20 cellular contexts compared by ENCODE assay signal in the genomic region with DNA sequence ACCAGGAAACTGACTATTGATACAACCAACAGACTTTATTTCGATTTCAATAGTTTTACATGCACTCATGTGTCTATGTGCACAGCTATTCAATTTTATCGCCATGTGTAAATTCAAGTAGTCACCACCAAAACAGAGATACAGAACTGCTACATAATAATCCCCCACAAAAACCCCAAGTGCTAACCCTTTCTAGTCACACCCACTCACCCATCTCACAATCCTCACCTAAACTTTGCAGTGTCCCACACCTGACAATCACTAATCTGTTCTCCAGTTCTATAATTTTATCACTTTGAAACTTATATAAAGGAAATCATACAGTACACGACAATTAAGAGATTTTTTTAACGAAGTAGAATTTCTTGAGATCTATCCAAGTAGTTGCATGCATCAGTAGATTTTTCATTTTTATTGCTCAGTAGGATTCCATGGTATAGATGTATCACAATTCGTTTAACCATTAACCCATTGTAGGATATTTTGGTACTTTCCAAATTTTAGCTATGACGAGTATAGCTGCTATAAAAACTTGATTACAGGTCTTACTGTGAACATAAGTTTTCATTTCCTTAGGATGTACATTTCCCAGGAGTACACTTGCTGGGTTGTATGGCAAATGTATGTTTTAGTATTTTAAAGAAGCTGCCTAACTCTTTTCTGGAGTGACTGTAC.
DNase-seq lines count a peak whose midpoint lies in the region; ATAC-seq, FAIRE-seq and TF ChIP-seq lines count a peak whose summit lies in the region.
"Had no signal": no experiment of that assay in that cellular context is flagged by ENCODE, and none has a peak within 500 bp of the region (broad histone marks: within the 10 kb centered on the region; RNA-seq: fewer than 3 reads in every experiment).

No MANE protein-coding gene starts in this region.

- no peak for TF ChIP-seq RAD21 in A549 (conservative IDR thresholded peaks at IDR 0.05 in 1 of 2, IDR thresholded peaks at IDR 0.05 in 1 of 2)

- CTCF ChIA-PET in A549 (lab: Yijun Ruan, JAX): no interaction called here

- no peak overlapping the region for H3K9ac ChIP-seq in astrocyte (ENCODE audit: low read length)
- H3K9ac ChIP-seq: KMS-11 had no signal

- POLR2A ChIA-PET in A549 (lab: Yijun Ruan, JAX): no interaction called here
- POLR2A ChIA-PET in naive thymus-derived CD8-positive, alpha-beta T cell (lab: Charles Lee): no interaction called here

- ATAC-seq in A549 (no peak), HG02759 (IDR thresholded peaks at IDR 0.05; ENCODE audit: unreplicated experiment) (peak; percentile 72), right lobe of liver (no peak)
- no peak for ATAC-seq in naive thymus-derived CD8-positive, alpha-beta T cell
- ATAC-seq: Panc1, Right ventricle myocardium inferior had no signal

- H3K36me3 ChIP-seq in astrocyte (ENCODE audit: insufficient read depth, low read length) (no peaks in the 10 kb centered on the region), right lobe of liver (no peaks in the 10 kb centered on the region)
- H3K36me3 ChIP-seq: HAP-1 had no signal

- TF ChIP-seq CTCF in A549 (IDR thresholded peaks at IDR 0.05) (no peak), astrocyte (IDR thresholded peaks at IDR 0.05; ENCODE audit: insufficient read depth, low read depth, low read length) (no peak), right lobe of liver (IDR thresholded peaks at IDR 0.05) (no peak)

- H2AFZ ChIP-seq in astrocyte (ENCODE audit: low read depth, low read length): no peak overlapping the region

- no peaks in the 10 kb centered on the region for H3K79me2 ChIP-seq in astrocyte (ENCODE audit: insufficient read depth, low read length)

- H3K4me3 Mint-ChIP-seq in astrocyte (ENCODE audit: unreplicated experiment): no peak overlapping the region
- H3K4me3 Mint-ChIP-seq in naive thymus-derived CD8-positive, alpha-beta T cell: no peak overlapping the region
- H3K4me3 Mint-ChIP-seq: CD14-positive monocyte had no signal

- no peaks in the 10 kb centered on the region for H3K27me3 Mint-ChIP-seq in astrocyte (ENCODE audit: low read depth, unreplicated experiment)
- H3K27me3 Mint-ChIP-seq in naive thymus-derived CD8-positive, alpha-beta T cell: no peaks in the 10 kb centered on the region

- H3K27me3 ChIP-seq in astrocyte (ENCODE audit: insufficient read depth, low read length) (no peaks in the 10 kb centered on the region), right lobe of liver (no peaks in the 10 kb centered on the region)

- no peak for TF ChIP-seq EP300 in A549 (IDR thresholded peaks at IDR 0.05)

- H3K4me1 Mint-ChIP-seq in astrocyte (ENCODE audit: low read depth, unreplicated experiment): peaks cover 4% of the 10 kb centered on the region
- H3K4me1 Mint-ChIP-seq in naive thymus-derived CD8-positive, alpha-beta T cell: peaks cover 5 to 30% (median 18%) of the 10 kb centered on the region in 4 donors
- H3K4me1 Mint-ChIP-seq: CD14-positive monocyte had no signal

- no peak for DNase-seq in A549 (ENCODE audit: low read depth in 1 of 2, low spot score in 1 of 2)
- DNase-seq in GM18507 (ENCODE audit: extremely low spot score, insufficient read length, low read depth): no peak
- no peak for DNase-seq in astrocyte (ENCODE audit: low read depth)
- DNase-seq in right lobe of liver: no peak
- DNase-seq in naive thymus-derived CD8-positive, alpha-beta T cell: no peak
- DNase-seq in NAMALWA (ENCODE audit: low spot score): no peak
- DNase-seq in GM03348 (ENCODE audit: low spot score): no peak
- DNase-seq: DMS79 treated with DMSO at 0.1 percent for 48 hours, GDM1, NCI-H1092 treated with DMSO at 0.1 percent for 48 hours, NCI-H1694, T-helper 1 cell had no signal

- H3K4me3 ChIP-seq in A549 (no peak overlapping the region), astrocyte (ENCODE audit: insufficient read depth, low read depth, low read length) (no peak overlapping the region), right lobe of liver (no peak overlapping the region)
- H3K4me3 ChIP-seq: HAP-1, SK-N-MC had no signal

- no peak overlapping the region for H3K27ac Mint-ChIP-seq in astrocyte (ENCODE audit: unreplicated experiment)
- peak overlapping the region in 2 of 10 donors; percentile 22 to 48 for H3K27ac Mint-ChIP-seq in naive thymus-derived CD8-positive, alpha-beta T cell
- H3K27ac Mint-ChIP-seq: CD14-positive monocyte had no signal

- TF ChIP-seq POLR2A in A549 (IDR thresholded peaks at IDR 0.05; ENCODE audit: low read length) (no peak), right lobe of liver (IDR thresholded peaks at IDR 0.05) (no peak)

- no peaks in the 10 kb centered on the region for H4K20me1 ChIP-seq in astrocyte (ENCODE audit: insufficient read depth, low read length)

- H3K27ac ChIP-seq in A549: no peak overlapping the region
- no peak overlapping the region for H3K27ac ChIP-seq in astrocyte (ENCODE audit: low read depth, low read length)
- no peak overlapping the region for H3K27ac ChIP-seq in right lobe of liver
- H3K27ac ChIP-seq: KMS-11, SK-N-MC had no signal

- FAIRE-seq in A549 (lab: Jason Lieb, UNC) (peak; percentile 28), GM18507 (lab: Jason Lieb, UNC) (peak; percentile 75), astrocyte (lab: Jason Lieb, UNC) (peak; percentile 94)
- FAIRE-seq: D721Med had no signal

- 73% methylated on average over 6 of the region's 6 CpGs for whole genome bisulfite sequencing in A549 (ENCODE audit: missing lambda C conversion rate)
- WGBS in right lobe of liver (ENCODE audit: insufficient coverage, low coverage, low lambda C conversion rate, missing lambda C conversion rate): 39% methylated on average over 6 of the region's 6 CpGs

- H3K9me3 ChIP-seq in A549: no peaks in the 10 kb centered on the region; the same call in 2 of the 3 replicates
- no peaks in the 10 kb centered on the region for H3K9me3 ChIP-seq in astrocyte (ENCODE audit: insufficient read depth, low read depth, low read length)
- H3K9me3 ChIP-seq in right lobe of liver: no peaks in the 10 kb centered on the region
- H3K9me3 ChIP-seq: HAP-1 had no signal

- no peaks in the 10 kb centered on the region for H3K36me3 Mint-ChIP-seq in astrocyte (ENCODE audit: low read depth, unreplicated experiment)
- H3K36me3 Mint-ChIP-seq in naive thymus-derived CD8-positive, alpha-beta T cell: peaks cover 7 to 33% (median 28%) of the 10 kb centered on the region in 3 donors
- H3K36me3 Mint-ChIP-seq: CD14-positive monocyte had no signal

- intact Hi-C loops in right lobe of liver (cut with DNase I): no loop called here

- H3K9me3 Mint-ChIP-seq in astrocyte (ENCODE audit: unreplicated experiment): no peaks in the 10 kb centered on the region
- H3K9me3 Mint-ChIP-seq in naive thymus-derived CD8-positive, alpha-beta T cell: peaks cover 0 to 30% (median 2%) of the 10 kb centered on the region in 9 donors

- H3K4me2 ChIP-seq in A549: no peak overlapping the region
- H3K4me2 ChIP-seq in astrocyte (ENCODE audit: low read length): no peak overlapping the region
- H3K4me2 ChIP-seq: KMS-11 had no signal

- peaks cover 9% of the 10 kb centered on the region; the same call in 2 of the 3 replicates for H3K4me1 ChIP-seq in A549
- H3K4me1 ChIP-seq in astrocyte (ENCODE audit: insufficient read depth, low read length): no peaks in the 10 kb centered on the region
- no peaks in the 10 kb centered on the region for H3K4me1 ChIP-seq in right lobe of liver
- H3K4me1 ChIP-seq: HAP-1 had no signal

TF ChIP-seq in A549, 52 proteins besides CTCF, POLR2A, EP300 and RAD21:
- TF ChIP-seq RNF2 (IDR thresholded peaks at IDR 0.05; ENCODE audit: borderline replicate concordance, low read depth): no peak
- TF ChIP-seq ZC3H11A (IDR thresholded peaks at IDR 0.05): no peak
- TF ChIP-seq JUN (IDR thresholded peaks at IDR 0.05): no peak
- no peak for TF ChIP-seq KDM5A (IDR thresholded peaks at IDR 0.05)
- no peak for TF ChIP-seq CBX8 (IDR thresholded peaks at IDR 0.05)
- TF ChIP-seq PHF8 (IDR thresholded peaks at IDR 0.05; ENCODE audit: borderline replicate concordance, low read depth): no peak
- TF ChIP-seq CHD4 (IDR thresholded peaks at IDR 0.05; ENCODE audit: borderline replicate concordance): no peak
- TF ChIP-seq TP53 (CRISPR knock-in tag; IDR thresholded peaks at IDR 0.05): no peak
- no peak for TF ChIP-seq POLR2AphosphoS2 (conservative IDR thresholded peaks at IDR 0.05; ENCODE audit: low read length)
- TF ChIP-seq HOXB5 (CRISPR knock-in tag; IDR thresholded peaks at IDR 0.05): no peak
- TF ChIP-seq MYC (IDR thresholded peaks at IDR 0.05; ENCODE audit: borderline replicate concordance, low read length): no peak
- TF ChIP-seq ZFP36 (IDR thresholded peaks at IDR 0.05; ENCODE audit: borderline replicate concordance, partially characterized antibody): no peak
- TF ChIP-seq, protein P1, sequence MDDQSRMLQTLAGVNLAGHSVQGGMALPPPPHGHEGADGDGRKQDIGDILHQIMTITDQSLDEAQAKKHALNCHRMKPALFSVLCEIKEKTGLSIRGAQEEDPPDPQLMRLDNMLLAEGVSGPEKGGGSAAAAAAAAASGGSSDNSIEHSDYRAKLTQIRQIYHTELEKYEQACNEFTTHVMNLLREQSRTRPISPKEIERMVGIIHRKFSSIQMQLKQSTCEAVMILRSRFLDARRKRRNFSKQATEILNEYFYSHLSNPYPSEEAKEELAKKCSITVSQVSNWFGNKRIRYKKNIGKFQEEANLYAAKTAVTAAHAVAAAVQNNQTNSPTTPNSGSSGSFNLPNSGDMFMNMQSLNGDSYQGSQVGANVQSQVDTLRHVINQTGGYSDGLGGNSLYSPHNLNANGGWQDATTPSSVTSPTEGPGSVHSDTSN (IDR thresholded peaks at IDR 0.05): no peak
- TF ChIP-seq RARB (CRISPR knock-in tag; IDR thresholded peaks at IDR 0.05): no peak
- TF ChIP-seq EHF (CRISPR knock-in tag; IDR thresholded peaks at IDR 0.05): no peak
- TF ChIP-seq HOXA7 (CRISPR knock-in tag; IDR thresholded peaks at IDR 0.05): no peak
- TF ChIP-seq HEYL (CRISPR knock-in tag; IDR thresholded peaks at IDR 0.05): no peak
- no peak for TF ChIP-seq ZSCAN20 (CRISPR knock-in tag; IDR thresholded peaks at IDR 0.05)
